Comparison of ENCODE assay signal across 1 cellular context in the genomic region with DNA sequence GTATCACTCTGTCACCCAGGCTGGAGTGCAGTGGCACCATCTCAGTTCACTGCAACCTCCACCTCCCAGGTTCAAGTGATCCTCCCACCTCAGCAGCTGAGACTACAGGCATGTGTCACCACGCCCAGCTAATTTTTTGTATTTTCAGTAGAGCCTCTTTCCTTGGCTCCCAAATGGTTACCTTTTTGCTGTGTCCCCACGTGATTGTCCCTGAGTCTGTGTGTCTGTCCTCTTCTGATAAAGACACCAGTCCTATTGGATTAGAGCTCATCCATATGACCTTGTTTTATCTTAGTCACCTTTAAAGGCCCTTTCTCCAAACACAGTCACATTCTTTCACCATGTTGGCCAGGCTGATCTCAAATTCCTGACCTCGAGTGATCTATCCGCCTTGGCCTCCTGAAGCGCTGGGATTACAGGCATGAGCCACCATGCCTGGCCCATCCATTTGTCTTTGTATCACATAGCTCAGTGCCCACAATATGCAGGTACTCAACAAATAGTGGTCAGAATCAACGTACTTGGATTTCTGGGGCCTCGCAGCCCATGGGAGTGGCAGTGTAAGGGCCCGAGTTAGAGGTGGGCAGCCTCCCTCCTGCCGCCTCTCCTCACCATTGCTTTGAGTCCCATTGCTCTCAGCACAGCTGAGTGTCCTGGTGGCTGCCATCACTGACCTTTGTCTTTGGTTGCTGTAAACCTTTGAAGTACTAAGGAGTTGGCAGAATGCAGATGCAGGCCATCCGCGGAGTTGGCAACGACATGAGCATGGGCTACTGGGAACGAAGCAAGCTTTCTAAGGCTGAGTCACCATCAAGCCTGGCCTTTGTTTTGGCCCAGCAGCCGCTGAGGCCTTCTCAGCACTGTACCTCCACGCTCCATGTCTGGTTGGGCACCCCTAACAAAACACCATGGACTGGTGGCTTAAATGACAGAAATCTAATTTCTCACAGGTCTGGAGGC.
TF ChIP-seq lines count a peak whose summit lies in the region.

No MANE protein-coding gene starts in this region.

TF ChIP-seq in HepG2, 621 proteins besides CTCF, POLR2A, EP300 and RAD21 (continued from another document and continues in another):
- TF ChIP-seq, protein P1, sequence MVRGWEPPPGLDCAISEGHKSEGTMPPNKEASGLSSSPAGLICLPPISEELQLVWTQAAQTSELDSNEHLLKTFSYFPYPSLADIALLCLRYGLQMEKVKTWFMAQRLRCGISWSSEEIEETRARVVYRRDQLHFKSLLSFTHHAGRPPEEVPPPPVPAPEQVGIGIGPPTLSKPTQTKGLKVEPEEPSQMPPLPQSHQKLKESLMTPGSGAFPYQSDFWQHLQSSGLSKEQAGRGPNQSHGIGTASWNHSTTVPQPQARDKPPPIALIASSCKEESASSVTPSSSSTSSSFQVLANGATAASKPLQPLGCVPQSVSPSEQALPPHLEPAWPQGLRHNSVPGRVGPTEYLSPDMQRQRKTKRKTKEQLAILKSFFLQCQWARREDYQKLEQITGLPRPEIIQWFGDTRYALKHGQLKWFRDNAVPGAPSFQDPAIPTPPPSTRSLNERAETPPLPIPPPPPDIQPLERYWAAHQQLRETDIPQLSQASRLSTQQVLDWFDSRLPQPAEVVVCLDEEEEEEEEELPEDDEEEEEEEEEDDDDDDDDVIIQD (CRISPR knock-in tag; IDR thresholded peaks at IDR 0.05; ENCODE audit: low read depth), result 0 out of 2 replicates have a peak, but pooled peaks have one; percentile 21
- TF ChIP-seq ARNT (IDR thresholded peaks at IDR 0.05) (no peak), SAP130 (CRISPR knock-in tag; IDR thresholded peaks at IDR 0.05; ENCODE audit: low read depth) (peak; percentile 60; the same call in 1 of the 2 replicates), FOSL2 (CRISPR knock-in tag; IDR thresholded peaks at IDR 0.05) (peak; percentile 68), FOXA3 (CRISPR knock-in tag; IDR thresholded peaks at IDR 0.05) (0 out of 2 replicates have a peak, but pooled peaks have one; percentile 39), PAXIP1 (CRISPR knock-in tag; conservative IDR thresholded peaks at IDR 0.05) (peak; percentile 33; the same call in 1 of the 2 replicates), GLMP (CRISPR knock-in tag; IDR thresholded peaks at IDR 0.05; ENCODE audit: borderline replicate concordance) (no peak), KLF11 (CRISPR knock-in tag; IDR thresholded peaks at IDR 0.05) (0 out of 2 replicates have a peak, but pooled peaks have one; percentile 66), NFKB2 (CRISPR knock-in tag; IDR thresholded peaks at IDR 0.05; ENCODE audit: borderline replicate concordance) (no peak), RXRA (CRISPR knock-in tag; IDR thresholded peaks at IDR 0.05) (peak; percentile 88), PHF8 (CRISPR knock-in tag; IDR thresholded peaks at IDR 0.05) (peak; percentile 24; the same call in 1 of the 2 replicates), ZNF644 (CRISPR knock-in tag; IDR thresholded peaks at IDR 0.05; ENCODE audit: low read depth) (peak; percentile 94), NFYC (CRISPR knock-in tag; IDR thresholded peaks at IDR 0.05) (peak; percentile 28; the same call in 1 of the 2 replicates), PITX1 (CRISPR knock-in tag; IDR thresholded peaks at IDR 0.05) (peak; percentile 36; the same call in 1 of the 2 replicates), IRF9 (CRISPR knock-in tag; IDR thresholded peaks at IDR 0.05; ENCODE audit: borderline replicate concordance) (no peak), ZMYM4 (CRISPR knock-in tag; IDR thresholded peaks at IDR 0.05) (peak; percentile 34; the same call in 1 of the 2 replicates), SOX5 (CRISPR knock-in tag; IDR thresholded peaks at IDR 0.05; ENCODE audit: borderline replicate concordance) (peak; percentile 40; the same call in 1 of the 2 replicates), MYC (CRISPR knock-in tag; IDR thresholded peaks at IDR 0.05; ENCODE audit: borderline replicate concordance) (peak; percentile 39; the same call in 1 of the 2 replicates), ZNF281 (CRISPR knock-in tag; IDR thresholded peaks at IDR 0.05; ENCODE audit: borderline replicate concordance) (0 out of 2 replicates have a peak, but pooled peaks have one; percentile 6), THRA (CRISPR knock-in tag; IDR thresholded peaks at IDR 0.05; ENCODE audit: borderline replicate concordance) (peak; percentile 93; the same call in 1 of the 2 replicates), TBX2 (CRISPR knock-in tag; IDR thresholded peaks at IDR 0.05; ENCODE audit: borderline replicate concordance) (peak; percentile 55; the same call in 1 of the 2 replicates), TEAD2 (CRISPR knock-in tag; IDR thresholded peaks at IDR 0.05) (no peak), JUNB (CRISPR knock-in tag; IDR thresholded peaks at IDR 0.05; ENCODE audit: borderline replicate concordance) (peak; percentile 45; the same call in 1 of the 2 replicates), SKIL (CRISPR knock-in tag; IDR thresholded peaks at IDR 0.05; ENCODE audit: borderline replicate concordance) (peak; percentile 57; the same call in 1 of the 2 replicates), PHF21A (CRISPR knock-in tag; IDR thresholded peaks at IDR 0.05) (0 out of 2 replicates have a peak, but pooled peaks have one; percentile 21), NCOA2 (CRISPR knock-in tag; IDR thresholded peaks at IDR 0.05) (peak; percentile 62)
- TF ChIP-seq, protein P2, sequence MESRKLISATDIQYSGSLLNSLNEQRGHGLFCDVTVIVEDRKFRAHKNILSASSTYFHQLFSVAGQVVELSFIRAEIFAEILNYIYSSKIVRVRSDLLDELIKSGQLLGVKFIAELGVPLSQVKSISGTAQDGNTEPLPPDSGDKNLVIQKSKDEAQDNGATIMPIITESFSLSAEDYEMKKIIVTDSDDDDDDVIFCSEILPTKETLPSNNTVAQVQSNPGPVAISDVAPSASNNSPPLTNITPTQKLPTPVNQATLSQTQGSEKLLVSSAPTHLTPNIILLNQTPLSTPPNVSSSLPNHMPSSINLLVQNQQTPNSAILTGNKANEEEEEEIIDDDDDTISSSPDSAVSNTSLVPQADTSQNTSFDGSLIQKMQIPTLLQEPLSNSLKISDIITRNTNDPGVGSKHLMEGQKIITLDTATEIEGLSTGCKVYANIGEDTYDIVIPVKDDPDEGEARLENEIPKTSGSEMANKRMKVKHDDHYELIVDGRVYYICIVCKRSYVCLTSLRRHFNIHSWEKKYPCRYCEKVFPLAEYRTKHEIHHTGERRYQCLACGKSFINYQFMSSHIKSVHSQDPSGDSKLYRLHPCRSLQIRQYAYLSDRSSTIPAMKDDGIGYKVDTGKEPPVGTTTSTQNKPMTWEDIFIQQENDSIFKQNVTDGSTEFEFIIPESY (CRISPR knock-in tag; IDR thresholded peaks at IDR 0.05), result peak; percentile 87
- TF ChIP-seq, protein P3, sequence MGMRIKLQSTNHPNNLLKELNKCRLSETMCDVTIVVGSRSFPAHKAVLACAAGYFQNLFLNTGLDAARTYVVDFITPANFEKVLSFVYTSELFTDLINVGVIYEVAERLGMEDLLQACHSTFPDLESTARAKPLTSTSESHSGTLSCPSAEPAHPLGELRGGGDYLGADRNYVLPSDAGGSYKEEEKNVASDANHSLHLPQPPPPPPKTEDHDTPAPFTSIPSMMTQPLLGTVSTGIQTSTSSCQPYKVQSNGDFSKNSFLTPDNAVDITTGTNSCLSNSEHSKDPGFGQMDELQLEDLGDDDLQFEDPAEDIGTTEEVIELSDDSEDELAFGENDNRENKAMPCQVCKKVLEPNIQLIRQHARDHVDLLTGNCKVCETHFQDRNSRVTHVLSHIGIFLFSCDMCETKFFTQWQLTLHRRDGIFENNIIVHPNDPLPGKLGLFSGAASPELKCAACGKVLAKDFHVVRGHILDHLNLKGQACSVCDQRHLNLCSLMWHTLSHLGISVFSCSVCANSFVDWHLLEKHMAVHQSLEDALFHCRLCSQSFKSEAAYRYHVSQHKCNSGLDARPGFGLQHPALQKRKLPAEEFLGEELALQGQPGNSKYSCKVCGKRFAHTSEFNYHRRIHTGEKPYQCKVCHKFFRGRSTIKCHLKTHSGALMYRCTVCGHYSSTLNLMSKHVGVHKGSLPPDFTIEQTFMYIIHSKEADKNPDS (CRISPR knock-in tag; IDR thresholded peaks at IDR 0.05), result no peak
- TF ChIP-seq, protein P4, sequence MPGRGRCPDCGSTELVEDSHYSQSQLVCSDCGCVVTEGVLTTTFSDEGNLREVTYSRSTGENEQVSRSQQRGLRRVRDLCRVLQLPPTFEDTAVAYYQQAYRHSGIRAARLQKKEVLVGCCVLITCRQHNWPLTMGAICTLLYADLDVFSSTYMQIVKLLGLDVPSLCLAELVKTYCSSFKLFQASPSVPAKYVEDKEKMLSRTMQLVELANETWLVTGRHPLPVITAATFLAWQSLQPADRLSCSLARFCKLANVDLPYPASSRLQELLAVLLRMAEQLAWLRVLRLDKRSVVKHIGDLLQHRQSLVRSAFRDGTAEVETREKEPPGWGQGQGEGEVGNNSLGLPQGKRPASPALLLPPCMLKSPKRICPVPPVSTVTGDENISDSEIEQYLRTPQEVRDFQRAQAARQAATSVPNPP (CRISPR knock-in tag; IDR thresholded peaks at IDR 0.05), result peak; percentile 50; the same call in 1 of the 2 replicates
